In genomic region chr2:202355993-202356505, GRCh38 we compare ENCODE assay signal across 18 cellular contexts. TPM values are rescaled to one million over a fixed set of nuclear protein-coding genes. Genes with fewer than 3 reads are reported as not detected.
DNase-seq lines count a peak whose midpoint lies in the region; ATAC-seq, FAIRE-seq and TF ChIP-seq lines count a peak whose summit lies in the region.
"Had no signal": no experiment of that assay in that cellular context is flagged by ENCODE, and none has a peak within 500 bp of the region (broad histone marks: within the 10 kb centered on the region; RNA-seq: fewer than 3 reads in every experiment).

No MANE protein-coding gene starts in this region.

- no peak for TF ChIP-seq POLR2A in K562 (conservative IDR thresholded peaks at IDR 0.05)

- H3K9ac ChIP-seq in Karpas-422 (ENCODE audit: low read length) (no peak overlapping the region), K562 (ENCODE audit: insufficient read depth in 1 of 2, low read depth in 2 of 2, low read length in 2 of 2) (no peak overlapping the region)
- H3K9ac ChIP-seq: BLaER1 treated with 17β-estradiol and CSF1 and Interleukin-3, amounts not matched to agents 10 nM and 100 nM had no signal

- H3K9me2 ChIP-seq in Karpas-422 (replicated peaks; ENCODE audit: insufficient read depth, low read length) = no peaks in the 10 kb centered on the region

- no peak for TF ChIP-seq RAD21 in K562 (CRISPR knock-in tag; conservative IDR thresholded peaks at IDR 0.05 in 1 of 2, IDR thresholded peaks at IDR 0.05 in 1 of 2)

- POLR2A ChIA-PET in K562 (lab: Yijun Ruan, JAX) = no interaction called here

- BruUV-seq in K562 (replicated peaks; lab: Mats Ljungman, UMichigan) = no TSS peak

- H3K27me3 ChIP-seq in HAP-1 (ENCODE audit: low read depth) = no peaks in the 10 kb centered on the region
- H3K27me3 ChIP-seq in Karpas-422 (ENCODE audit: low read length) = no peaks in the 10 kb centered on the region
- H3K27me3 ChIP-seq in K562 (ENCODE audit: control insufficient read depth in 2 of 2, insufficient read depth in 2 of 2, low read length in 2 of 2) = no peaks in the 10 kb centered on the region
- H3K27me3 ChIP-seq: BLaER1 treated with 17β-estradiol and CSF1 and Interleukin-3, amounts not matched to agents 10 nM and 100 nM; Peyer's patch; SJCRH30 had no signal

- TF ChIP-seq EP300 in K562 (IDR thresholded peaks at IDR 0.05; ENCODE audit: low read length) = no peak

- no peaks in the 10 kb centered on the region for H3K36me3 Mint-ChIP-seq in nephron progenitor cell (ENCODE audit: low read depth)
- H3K36me3 Mint-ChIP-seq in chondrocyte (ENCODE audit: low read depth) = peaks cover 1% of the 10 kb centered on the region
- no peaks in the 10 kb centered on the region for H3K36me3 Mint-ChIP-seq in CD14-positive monocyte

- peak overlapping the region; percentile 16 for H3K27ac Mint-ChIP-seq in nephron progenitor cell
- no peak overlapping the region for H3K27ac Mint-ChIP-seq in chondrocyte (ENCODE audit: unreplicated experiment)
- H3K27ac Mint-ChIP-seq in CD14-positive monocyte = no peak overlapping the region
- H3K27ac Mint-ChIP-seq: HFFc6 had no signal

- CTCF ChIA-PET in K562 (lab: Yijun Ruan, JAX; ENCODE audit: low intra/inter-chr PET ratio) = no interaction called here

- DNase-seq in HAP-1 (ENCODE audit: low spot score in 2 of 2) = peak; percentile 8 to 89
- DNase-seq in Karpas-422 = peak; percentile 12
- no peak for DNase-seq in K562 (ENCODE audit: extremely low read depth in 1 of 4, low spot score in 3 of 4)
- no peak for DNase-seq in nephron progenitor cell
- DNase-seq in chondrocyte (ENCODE audit: low spot score) = no peak
- no peak for DNase-seq in CD14-positive monocyte (ENCODE audit: low spot score)
- no peak for DNase-seq in activated T-cell treated with anti-CD3 and anti-CD28 coated beads for 4 hours
- DNase-seq: EL, GF-D8, HFFc6, NCI-H1694, NCI-H2081, NCI-H2171 treated with DMSO at 0.1 percent for 48 hours, NCI-H524 treated with DMSO at 0.1 percent for 48 hours, NCI-H82, Peyer's patch had no signal

- in situ Hi-C loops in HAP-1 (cut with MboI; ENCODE audit: low sequenced_read_pairs) (no loop called here), K562 (cut with MboI) (no loop called here)

- no peak for TF ChIP-seq CTCF in K562 (IDR thresholded peaks at IDR 0.05 in 2 of 3, conservative IDR thresholded peaks at IDR 0.05 in 1 of 3; ENCODE audit: insufficient read depth in 2 of 3, low read depth in 1 of 3, low read length in 3 of 3)
- no peak for TF ChIP-seq CTCF in nephron progenitor cell (IDR thresholded peaks at IDR 0.05)
- no peak for TF ChIP-seq CTCF in chondrocyte (IDR thresholded peaks at IDR 0.05)
- no peak for TF ChIP-seq CTCF in CD14-positive monocyte (IDR thresholded peaks at IDR 0.05)

- no peak for FAIRE-seq in K562 (lab: Jason Lieb, UNC)

- 11% methylated on average over 1 of the region's 1 CpG for WGBS in K562 (ENCODE audit: insufficient coverage, low coverage, missing lambda C conversion rate)

- H3K4me3 Mint-ChIP-seq in nephron progenitor cell (no peak overlapping the region), chondrocyte (ENCODE audit: unreplicated experiment) (no peak overlapping the region), CD14-positive monocyte (no peak overlapping the region)
- H3K4me3 Mint-ChIP-seq: HFFc6 had no signal

- H3K36me3 ChIP-seq in HAP-1 (replicated peaks) = no peaks in the 10 kb centered on the region
- H3K36me3 ChIP-seq in Karpas-422 (ENCODE audit: insufficient read depth, low read length) = no peaks in the 10 kb centered on the region
- no peaks in the 10 kb centered on the region for H3K36me3 ChIP-seq in K562 (ENCODE audit: control insufficient read depth, insufficient read depth, low read length)
- H3K36me3 ChIP-seq: BLaER1 treated with 17β-estradiol and CSF1 and Interleukin-3, amounts not matched to agents 10 nM and 100 nM; Peyer's patch; SJCRH30 had no signal

- 0 out of 3 replicates have a peak, but pooled peaks have one; percentile 21 for ATAC-seq in K562

- no peaks in the 10 kb centered on the region for H3K79me2 ChIP-seq in Karpas-422 (ENCODE audit: low read length)
- H3K79me2 ChIP-seq in K562 (ENCODE audit: control insufficient read depth, insufficient read depth, low read length) = no peaks in the 10 kb centered on the region

- H3K9me3 ChIP-seq in HAP-1 = no peaks in the 10 kb centered on the region
- no peaks in the 10 kb centered on the region for H3K9me3 ChIP-seq in Karpas-422 (ENCODE audit: low read length)
- no peaks in the 10 kb centered on the region for H3K9me3 ChIP-seq in K562 (replicated peaks; ENCODE audit: control insufficient read depth, insufficient read depth, low read depth, low read length)
- H3K9me3 ChIP-seq: BLaER1 treated with 17β-estradiol and CSF1 and Interleukin-3, amounts not matched to agents 10 nM and 100 nM; Peyer's patch; SJCRH30 had no signal

- H3K4me1 Mint-ChIP-seq in nephron progenitor cell = no peaks in the 10 kb centered on the region
- no peaks in the 10 kb centered on the region for H3K4me1 Mint-ChIP-seq in chondrocyte (ENCODE audit: low read depth)
- H3K4me1 Mint-ChIP-seq in CD14-positive monocyte = no peaks in the 10 kb centered on the region

- no peak overlapping the region for H3K4me3 ChIP-seq in HAP-1
- no peak overlapping the region for H3K4me3 ChIP-seq in Karpas-422 (ENCODE audit: low read length)
- no peak overlapping the region for H3K4me3 ChIP-seq in K562
- H3K4me3 ChIP-seq: BLaER1 treated with 17β-estradiol and CSF1 and Interleukin-3, amounts not matched to agents 10 nM and 100 nM; Peyer's patch; SJCRH30 had no signal

- H3K4me2 ChIP-seq in Karpas-422 (ENCODE audit: low read depth, low read length, poor library complexity, severe bottlenecking) (no peak overlapping the region), K562 (ENCODE audit: insufficient read depth, low read length) (no peak overlapping the region)
- H3K4me2 ChIP-seq: BLaER1 treated with 17β-estradiol and CSF1 and Interleukin-3, amounts not matched to agents 10 nM and 100 nM had no signal

- no peaks in the 10 kb centered on the region for H3K9me1 ChIP-seq in K562 (ENCODE audit: control insufficient read depth, insufficient read depth, low read length)

- H3K4me1 ChIP-seq in HAP-1 = peaks cover 12% of the 10 kb centered on the region
- H3K4me1 ChIP-seq in Karpas-422 (ENCODE audit: low read length) = peaks cover 8% of the 10 kb centered on the region
- no peaks in the 10 kb centered on the region; a peak in 1 of 5 replicates for H3K4me1 ChIP-seq in K562 (replicated peaks in 1 of 2; ENCODE audit: control insufficient read depth in 2 of 2, insufficient read depth in 2 of 2, low read length in 2 of 2)
- H3K4me1 ChIP-seq: BLaER1 treated with 17β-estradiol and CSF1 and Interleukin-3, amounts not matched to agents 10 nM and 100 nM; Peyer's patch; SJCRH30 had no signal

- H2AFZ ChIP-seq in Karpas-422 (ENCODE audit: low read length) (0 out of 2 replicates have a peak overlapping the region, but pooled peaks have one; percentile 24), K562 (ENCODE audit: low read depth, low read length) (no peak overlapping the region)

- H3K27ac ChIP-seq in Karpas-422 (ENCODE audit: low read length) (0 out of 2 replicates have a peak overlapping the region, but pooled peaks have one; percentile 11), K562 (ENCODE audit: extremely low read depth, low read depth, low read length) (no peak overlapping the region)
- H3K27ac ChIP-seq: BLaER1 treated with 17β-estradiol and CSF1 and Interleukin-3, amounts not matched to agents 10 nM and 100 nM; Peyer's patch; SJCRH30 had no signal

- no peaks in the 10 kb centered on the region for H3K9me3 Mint-ChIP-seq in nephron progenitor cell
- H3K9me3 Mint-ChIP-seq in chondrocyte (ENCODE audit: low read depth) = no peaks in the 10 kb centered on the region
- no peaks in the 10 kb centered on the region for H3K9me3 Mint-ChIP-seq in CD14-positive monocyte
- H3K9me3 Mint-ChIP-seq: HFFc6 had no signal

- H4K20me1 ChIP-seq in Karpas-422 (ENCODE audit: insufficient read depth, low read depth, low read length) (no peaks in the 10 kb centered on the region), K562 (replicated peaks; ENCODE audit: control insufficient read depth, insufficient read depth, low read length) (no peaks in the 10 kb centered on the region)
- H4K20me1 ChIP-seq: BLaER1 treated with 17β-estradiol and CSF1 and Interleukin-3, amounts not matched to agents 10 nM and 100 nM had no signal

- H3K27me3 Mint-ChIP-seq in nephron progenitor cell (ENCODE audit: low read depth, poor library complexity) = peaks cover 3% of the 10 kb centered on the region
- no peaks in the 10 kb centered on the region for H3K27me3 Mint-ChIP-seq in chondrocyte (ENCODE audit: low read depth)
- peaks cover 1 to 4% (median 2%) of the 10 kb centered on the region in 3 donors for H3K27me3 Mint-ChIP-seq in CD14-positive monocyte (ENCODE audit: low read depth in 3 of 3)

- intact Hi-C loops in K562 (cut with micrococcal nuclease) (no loop called here), CD14-positive monocyte (cut with micrococcal nuclease) (no loop called here)

TF ChIP-seq in K562, 482 proteins besides CTCF, POLR2A, EP300 and RAD21 (continues in another document):
- TF ChIP-seq CEBPB (tag; IDR thresholded peaks at IDR 0.05) (no peak), ZNF586 (CRISPR knock-in tag; conservative IDR thresholded peaks at IDR 0.05) (no peak), ZNF668 (CRISPR knock-in tag; IDR thresholded peaks at IDR 0.05) (no peak), XRCC4 (IDR thresholded peaks at IDR 0.05; ENCODE audit: extremely low read depth, insufficient read depth, insufficient read length) (no peak), SP1 (CRISPR knock-in tag; IDR thresholded peaks at IDR 0.05) (no peak)

RNA-seq across cellular contexts. Expression of gene BMPR2, which starts 20.1 kb away (rescaled TPM):
- 3.0 and 4.0 TPM in 2 replicates for total RNA-seq in Karpas-422 (2014; rRNA removed; shearing (Covaris generic); ENCODE audit: low replicate concordance)
- total RNA-seq in K562 (2011; cell fraction: chromatin; rRNA removed; ENCODE audit: low replicate concordance) = 9.0 and 18.4 TPM in 2 replicates
- total RNA-seq in K562 (2011; cell fraction: nucleolus; rRNA removed) = 3.4 and 4.0 TPM in 2 replicates
- total RNA-seq in K562 (2011; cell fraction: nucleoplasm; rRNA removed) = 10.2 and 18.2 TPM in 2 replicates
- total RNA-seq in K562 (2014; rRNA removed) (0.82 and 1.5 TPM in 2 replicates), K562 (2014; rRNA removed; fragmentation: Illumina TruSeq; extraction: Trizol) (3.2 and 3.3 TPM in 2 replicates), K562 (2015; rRNA removed; fragmentation: Illumina TruSeq; extraction: Trizol) (3.3 and 3.6 TPM in 2 replicates), K562 (2021) (3.8 and 4.5 TPM in 2 replicates), chondrocyte (88.5 to 113 TPM (median 92.0 TPM) in 3 replicates)
- polyA plus RNA-seq in K562 (2011; rRNA removed) (4.4 and 6.9 TPM in 2 replicates), K562 (2014; fragmentation: Illumina TruSeq; extraction: Trizol) (3.8 and 5.0 TPM in 2 replicates), K562 (2014; fragmentation: Nextera tagmentation; extraction: Ambion mirVana) (1 to 10 TPM in 1 of 2 experiments, under 1 TPM in 1; 0.73 to 1.0 TPM), K562 (2014; rRNA removed) (1.7 and 2.6 TPM in 2 replicates), CD14-positive monocyte (1 to 10 TPM; 4.1 to 6.4 TPM)
- polyA plus RNA-seq in K562 (2011; cell fraction: cytosol; rRNA removed) = 1.6 and 3.4 TPM in 2 replicates
- polyA plus RNA-seq in K562 (2011; cell fraction: nucleus; rRNA removed) = 1.9 and 3.1 TPM in 2 replicates
- polyA plus RNA-seq in K562 (2012) = 2.7 and 3.1 TPM in 2 replicates
- 14.7 and 19.6 TPM in 2 replicates for polyA minus RNA-seq in K562 (2011; rRNA and poly(A)+ RNA removed)
- 4.9 and 6.9 TPM in 2 replicates for polyA minus RNA-seq in K562 (2011; cell fraction: cytosol; rRNA and poly(A)+ RNA removed)
- 1.3 and 3.6 TPM in 2 replicates for polyA minus RNA-seq in K562 (2011; cell fraction: nucleus; rRNA and poly(A)+ RNA removed)

Comparison
In these comparisons a context has a peak if more than half of its experiments do, and no peak if none do; other contexts are left out.
1. DNase-seq: peak in HAP-1 (2 of 2) and Karpas-422 (single experiment); none in K562 (0 of 4), nephron progenitor cell (single experiment), chondrocyte (single experiment), CD14-positive monocyte (single experiment) and activated T-cell treated with anti-CD3 and anti-CD28 coated beads for 4 hours (single experiment).